ENCODE assay signal across 16 cellular contexts in genomic region chr6:107152633-107153032, GRCh38. TPM values are rescaled to one million over a fixed set of nuclear protein-coding genes. Genes with fewer than 3 reads are reported as not detected.
DNase-seq lines count a peak whose midpoint lies in the region; ATAC-seq, FAIRE-seq and TF ChIP-seq lines count a peak whose summit lies in the region.
"Had no signal": no experiment of that assay in that cellular context is flagged by ENCODE, and none has a peak within 500 bp of the region (broad histone marks: within the 10 kb centered on the region; RNA-seq: fewer than 3 reads in every experiment).

No MANE protein-coding gene starts in this region.

- H3K4me3 ChIP-seq in GM23338 (no peak overlapping the region), HepG2 (replicated peaks in 1 of 3; ENCODE audit: insufficient read depth in 1 of 3, low read depth in 2 of 3, low read length in 3 of 3) (peak overlapping the region in 2 of 3 experiments; percentile 30 to 34; a peak in 2 of 6 replicates), small intestine (ENCODE audit: low read depth in 1 of 2, low read length in 2 of 2) (no peak overlapping the region)
- H3K4me3 ChIP-seq: tibial nerve had no signal

- H3K27me3 ChIP-seq in GM23338 (ENCODE audit: insufficient read depth) (no peaks in the 10 kb centered on the region), HepG2 (ENCODE audit: control insufficient read depth in 1 of 2, insufficient read depth in 2 of 2, low read length in 2 of 2) (no peaks in the 10 kb centered on the region), small intestine (ENCODE audit: control insufficient read depth in 2 of 2, insufficient read depth in 2 of 2, low read length in 2 of 2) (no peaks in the 10 kb centered on the region)
- H3K27me3 ChIP-seq: tibial nerve had no signal

- TF ChIP-seq EP300 in HepG2 (IDR thresholded peaks at IDR 0.05; ENCODE audit: low read depth in 2 of 2, low read length in 2 of 2) = no peak
- no peak for TF ChIP-seq EP300 in HepG2 (CRISPR knock-in tag; IDR thresholded peaks at IDR 0.05; ENCODE audit: borderline replicate concordance)

- H3K36me3 Mint-ChIP-seq in GM23338 (ENCODE audit: low read depth) (no peaks in the 10 kb centered on the region), WTC11 (no peaks in the 10 kb centered on the region)
- H3K36me3 Mint-ChIP-seq: activated CD8-positive, alpha-beta memory T cell treated with anti-CD3 and anti-CD28 coated beads, Interleukin-2, amount 10 ng/mL, durations not matched to agents 7 days and 5 days; activated naive CD8-positive, alpha-beta T cell treated with anti-CD3 and anti-CD28 coated beads for 36 hours; natural killer cell treated with Interleukin-12 subunit alpha and Interleukin-12 subunit beta and Interleukin-15 and Interleukin-18, amount 100 ng/mL, for 72 hours had no signal

- in situ Hi-C loops in HepG2 (cut with HindIII; ENCODE audit: extremely low pct_ligation_motif_present, low pct_unique_long_range_greater_than_20kb) = no loop called here

- H3K27ac Mint-ChIP-seq in GM23338 (no peak overlapping the region), WTC11 (peak overlapping the region; percentile 80; the same call in 1 of the 2 replicates)
- H3K27ac Mint-ChIP-seq: activated CD8-positive, alpha-beta memory T cell treated with anti-CD3 and anti-CD28 coated beads, Interleukin-2, amount 10 ng/mL, durations not matched to agents 7 days and 5 days; activated naive CD8-positive, alpha-beta T cell treated with anti-CD3 and anti-CD28 coated beads for 36 hours; memory B cell; natural killer cell treated with Interleukin-12 subunit alpha and Interleukin-12 subunit beta and Interleukin-15 and Interleukin-18, amount 100 ng/mL, for 72 hours had no signal

- H3K79me2 ChIP-seq in GM23338 (replicated peaks; ENCODE audit: insufficient read depth) (no peaks in the 10 kb centered on the region), HepG2 (ENCODE audit: insufficient read depth, low read length) (no peaks in the 10 kb centered on the region)

- peak overlapping the region; percentile 67; the same call in 1 of the 2 replicates for H3K27ac ChIP-seq in GM23338 (ENCODE audit: low read depth)
- H3K27ac ChIP-seq in HepG2 (ENCODE audit: extremely low read length, insufficient read depth, low read length) = peak overlapping the region; percentile 59
- no peak overlapping the region for H3K27ac ChIP-seq in small intestine (ENCODE audit: low read depth in 1 of 2, low read length in 1 of 2)
- H3K27ac ChIP-seq: tibial nerve had no signal

- no peak overlapping the region for H3K4me3 Mint-ChIP-seq in GM23338
- no peak overlapping the region for H3K4me3 Mint-ChIP-seq in WTC11
- H3K4me3 Mint-ChIP-seq: activated CD8-positive, alpha-beta memory T cell treated with anti-CD3 and anti-CD28 coated beads, Interleukin-2, amount 10 ng/mL, durations not matched to agents 7 days and 5 days; activated naive CD8-positive, alpha-beta T cell treated with anti-CD3 and anti-CD28 coated beads for 36 hours; endodermal cell; memory B cell; natural killer cell treated with Interleukin-12 subunit alpha and Interleukin-12 subunit beta and Interleukin-15 and Interleukin-18, amount 100 ng/mL, for 72 hours had no signal

- H3K4me1 Mint-ChIP-seq in GM23338 (peaks cover 25% of the 10 kb centered on the region), WTC11 (peaks cover 38% of the 10 kb centered on the region)
- H3K4me1 Mint-ChIP-seq: activated CD8-positive, alpha-beta memory T cell treated with anti-CD3 and anti-CD28 coated beads, Interleukin-2, amount 10 ng/mL, durations not matched to agents 7 days and 5 days; activated naive CD8-positive, alpha-beta T cell treated with anti-CD3 and anti-CD28 coated beads for 36 hours had no signal

- CTCF ChIA-PET in WTC11 (lab: Charles Lee) = interaction anchor here (1.1 kb wide), 1 partner anchor 27 kb away, joined by 4 read pairs; no protein-coding TSS in a partner anchor
- CTCF ChIA-PET in HepG2 (lab: Yijun Ruan, JAX; ENCODE audit: low intra/inter-chr PET ratio, low total read pairs) = no interaction called here

- TF ChIP-seq RAD21 in HepG2 (CRISPR knock-in tag; IDR thresholded peaks at IDR 0.05) = no peak

- ATAC-seq in GM23338 (no peak), WTC11 (no peak), HepG2 (peak; percentile 99), GM21390 (IDR thresholded peaks at IDR 0.05; ENCODE audit: unreplicated experiment) (no peak)
- ATAC-seq: activated CD8-positive, alpha-beta memory T cell treated with anti-CD3 and anti-CD28 coated beads, Interleukin-2, amount 10 ng/mL, durations not matched to agents 7 days and 5 days; Right ventricle myocardium inferior had no signal

- BruUV-seq in HepG2 (replicated peaks; lab: Mats Ljungman, UMichigan) = TSS peak; percentile 70

- H3K27me3 Mint-ChIP-seq in GM23338 (ENCODE audit: insufficient read depth, low read depth, poor library complexity) (no peaks in the 10 kb centered on the region), WTC11 (ENCODE audit: low read depth) (no peaks in the 10 kb centered on the region)
- H3K27me3 Mint-ChIP-seq: activated CD8-positive, alpha-beta memory T cell treated with anti-CD3 and anti-CD28 coated beads, Interleukin-2, amount 10 ng/mL, durations not matched to agents 7 days and 5 days; activated naive CD8-positive, alpha-beta T cell treated with anti-CD3 and anti-CD28 coated beads for 36 hours; memory B cell; natural killer cell treated with Interleukin-12 subunit alpha and Interleukin-12 subunit beta and Interleukin-15 and Interleukin-18, amount 100 ng/mL, for 72 hours had no signal

- H3K4me1 ChIP-seq in GM23338 (ENCODE audit: insufficient read depth) (peaks cover 24% of the 10 kb centered on the region), HepG2 (ENCODE audit: insufficient read depth, low read length) (peaks cover 44% of the 10 kb centered on the region), small intestine (ENCODE audit: control insufficient read depth in 2 of 2, insufficient read depth in 1 of 2, low read depth in 1 of 2, low read length in 1 of 2) (peaks cover 0 to 3% of the 10 kb centered on the region in 2 donors)
- H3K4me1 ChIP-seq: tibial nerve had no signal

- DNase-seq in GM23338 (ENCODE audit: low spot score) (no peak), WTC11 (ENCODE audit: low spot score) (no peak), HepG2 (ENCODE audit: low spot score) (peak; percentile 87), small intestine (peak; percentile 85), T1000 (lab: John Stamatoyannopoulos, UW) (no peak), cerebellum (ENCODE audit: low spot score) (no peak), superior temporal gyrus (ENCODE audit: extremely low spot score) (no peak)
- DNase-seq: activated CD8-positive, alpha-beta memory T cell treated with anti-CD3 and anti-CD28 coated beads, Interleukin-2, amount 10 ng/mL, durations not matched to agents 7 days and 5 days; activated naive CD8-positive, alpha-beta T cell treated with anti-CD3 and anti-CD28 coated beads for 36 hours; stimulated activated naive CD4-positive, alpha-beta T cell treated with Interleukin-2 at 50 U/mL for 16 hours had no signal

- TF ChIP-seq POLR2A in HepG2 (IDR thresholded peaks at IDR 0.05; ENCODE audit: insufficient read depth in 1 of 2, low read depth in 2 of 2, low read length in 2 of 2) = no peak

- H3K36me3 ChIP-seq in GM23338 (ENCODE audit: insufficient read depth) (no peaks in the 10 kb centered on the region), HepG2 (replicated peaks in 1 of 2; ENCODE audit: control insufficient read depth in 1 of 2, insufficient read depth in 2 of 2, low read length in 2 of 2) (no peaks in the 10 kb centered on the region), small intestine (ENCODE audit: control insufficient read depth in 2 of 2, insufficient read depth in 2 of 2, low read length in 2 of 2) (no peaks in the 10 kb centered on the region)

- H3K4me2 ChIP-seq in GM23338 (no peak overlapping the region), HepG2 (ENCODE audit: low read depth, low read length) (peak overlapping the region; percentile 64)

- H3K9me3 Mint-ChIP-seq in GM23338 (no peaks in the 10 kb centered on the region), WTC11 (no peaks in the 10 kb centered on the region)
- H3K9me3 Mint-ChIP-seq: activated naive CD8-positive, alpha-beta T cell treated with anti-CD3 and anti-CD28 coated beads for 36 hours; endodermal cell; memory B cell; natural killer cell treated with Interleukin-12 subunit alpha and Interleukin-12 subunit beta and Interleukin-15 and Interleukin-18, amount 100 ng/mL, for 72 hours had no signal

- POLR2A ChIA-PET in WTC11 (lab: Charles Lee) = interaction anchor here (0.5 to 0.7 kb wide), 2 partner anchors 9 to 99 kb away, joined by 4 to 11 read pairs; no protein-coding TSS in a partner anchor
- POLR2A ChIA-PET in HepG2 (lab: Yijun Ruan, JAX) = interaction anchor here (1.0 to 1.6 kb wide), 2 partner anchors 10 to 37 kb away, joined by 3 to 5 read pairs; partner anchors contain the start of gene BEND3

- H3K9me3 ChIP-seq in HepG2 (ENCODE audit: low read length) = no peaks in the 10 kb centered on the region
- H3K9me3 ChIP-seq in small intestine (ENCODE audit: control insufficient read depth, low read depth) = no peaks in the 10 kb centered on the region
- H3K9me3 ChIP-seq: tibial nerve had no signal

- no peak for TF ChIP-seq CTCF in GM23338 (conservative IDR thresholded peaks at IDR 0.05; ENCODE audit: low read depth in 2 of 2)
- TF ChIP-seq CTCF in WTC11 (IDR thresholded peaks at IDR 0.05) = no peak
- no peak for TF ChIP-seq CTCF in HepG2 (CRISPR knock-in tag; IDR thresholded peaks at IDR 0.05)

- no peaks in the 10 kb centered on the region for H3K9me2 ChIP-seq in GM23338 (ENCODE audit: insufficient read depth)

- intact Hi-C loops in HepG2 (cut with micrococcal nuclease; ENCODE audit: unreplicated experiment) = no loop called here

- FAIRE-seq in HepG2 (lab: Jason Lieb, UNC) (peak; percentile 98), small intestine (lab: Jason Lieb, UNC) (peak; percentile 61)

- H3F3A ChIP-seq in GM23338 (replicated peaks; ENCODE audit: low read depth) = peaks cover 5% of the 10 kb centered on the region; the same call in 1 of the 2 replicates

- 1% methylated on average over 4 of the region's 4 CpGs for WGBS in HepG2 (ENCODE audit: low lambda C conversion rate)
- 22 to 71% (median 43%) methylated on average over 4 of the region's 4 CpGs for WGBS in small intestine, 3 donors

- H2AFZ ChIP-seq in GM23338 (no peak overlapping the region), HepG2 (ENCODE audit: low read length) (no peak overlapping the region)

- H4K20me1 ChIP-seq in GM23338 (replicated peaks; ENCODE audit: insufficient read depth) = no peaks in the 10 kb centered on the region
- no peaks in the 10 kb centered on the region for H4K20me1 ChIP-seq in HepG2 (ENCODE audit: insufficient read depth, low read length)

- 0 out of 2 replicates have a peak overlapping the region, but pooled peaks have one; percentile 36 for H3K9ac ChIP-seq in HepG2 (ENCODE audit: insufficient read depth, low read depth, low read length)

RNA-seq across cellular contexts. Expression of gene BEND3, which starts 37.3 kb away (rescaled TPM):
- total RNA-seq in GM23338 (2014; rRNA removed; shearing (Covaris generic)) = 30.5 and 33.7 TPM in 2 replicates
- 8.6 and 9.2 TPM in 2 replicates for polyA plus RNA-seq in GM23338 (2016; fragmentation: Nextera tagmentation; extraction: Ambion mirVana)
- 25.4 to 33.8 TPM (median 33.3 TPM) in 3 replicates for total RNA-seq in WTC11 (2021)
- 5.8 and 7.6 TPM in 2 replicates for total RNA-seq in HepG2 (2016; rRNA removed; fragmentation: Illumina TruSeq; extraction: Trizol)
- 0.81 and 0.97 TPM in 2 replicates for total RNA-seq in HepG2 (2016; cell fraction: cytosol; rRNA removed; fragmentation: Illumina TruSeq; extraction: Trizol; ENCODE audit: low read depth)
- total RNA-seq in HepG2 (2016; cell fraction: insoluble cytoplasmic fraction; rRNA removed; fragmentation: Illumina TruSeq; extraction: Trizol) = 5.5 and 6.9 TPM in 2 replicates
- 5.0 and 5.4 TPM in 2 replicates for total RNA-seq in HepG2 (2016; cell fraction: membrane; rRNA removed; fragmentation: Illumina TruSeq; extraction: Trizol)
- 5.4 and 7.1 TPM in 2 replicates for total RNA-seq in HepG2 (2016; cell fraction: nucleus; rRNA removed; fragmentation: Illumina TruSeq; extraction: Trizol)
- polyA plus RNA-seq in HepG2 (2011; rRNA removed) = 1.4 and 1.9 TPM in 2 replicates
- polyA plus RNA-seq in HepG2 (2011; cell fraction: cytosol; rRNA removed) = 1.3 and 1.7 TPM in 2 replicates
- 2.7 and 2.8 TPM in 2 replicates for polyA plus RNA-seq in HepG2 (2011; cell fraction: nucleus; rRNA removed)
- 2.0 TPM in 2 replicates for polyA plus RNA-seq in HepG2 (2012)
- polyA plus RNA-seq in HepG2 (2016; cell fraction: cytosol; fragmentation: Illumina TruSeq; extraction: Trizol; ENCODE audit: low read depth) = 0.49 and 0.52 TPM in 2 replicates
- 4.6 and 6.1 TPM in 2 replicates for polyA plus RNA-seq in HepG2 (2016; cell fraction: insoluble cytoplasmic fraction; fragmentation: Illumina TruSeq; extraction: Trizol; ENCODE audit: low read depth)
- polyA plus RNA-seq in HepG2 (2016; cell fraction: membrane; fragmentation: Illumina TruSeq; extraction: Trizol; ENCODE audit: low read depth) = 2.1 and 2.4 TPM in 2 replicates
- 8.7 and 10.0 TPM in 2 replicates for polyA plus RNA-seq in HepG2 (2016; cell fraction: nucleus; fragmentation: Illumina TruSeq; extraction: Trizol; ENCODE audit: insufficient read depth, low read depth)
- 7.1 and 10.4 TPM in 2 replicates for polyA minus RNA-seq in HepG2 (2011; rRNA and poly(A)+ RNA removed; ENCODE audit: low replicate concordance)
- polyA minus RNA-seq in HepG2 (2011; cell fraction: cytosol; rRNA and poly(A)+ RNA removed) = 3.8 and 4.6 TPM in 2 replicates
- polyA minus RNA-seq in HepG2 (2011; cell fraction: nucleus; rRNA and poly(A)+ RNA removed) = 3.6 and 4.0 TPM in 2 replicates
- polyA plus RNA-seq in small intestine = 1 to 10 TPM in 1 of 3 donors, under 1 TPM in 2; 0.45 to 3.0 (median 0.54) TPM
- total RNA-seq in cerebellum = 7.7 TPM

Comparison
In these comparisons a context has a peak if more than half of its experiments do, and no peak if none do; other contexts are left out.
1. DNase-seq: peak in HepG2 (single experiment) and small intestine (single experiment); none in GM23338 (single experiment), WTC11 (single experiment), T1000 (single experiment), cerebellum (single experiment) and superior temporal gyrus (single experiment).
2. H3K27ac ChIP-seq: peak in GM23338 (single experiment) and HepG2 (single experiment); none in small intestine (0 of 2).
3. H3K4me3 ChIP-seq: peak in HepG2 (2 of 3); none in GM23338 (single experiment) and small intestine (0 of 2).